Comparison of ENCODE assay signal across 1 cellular context in the genomic region with DNA sequence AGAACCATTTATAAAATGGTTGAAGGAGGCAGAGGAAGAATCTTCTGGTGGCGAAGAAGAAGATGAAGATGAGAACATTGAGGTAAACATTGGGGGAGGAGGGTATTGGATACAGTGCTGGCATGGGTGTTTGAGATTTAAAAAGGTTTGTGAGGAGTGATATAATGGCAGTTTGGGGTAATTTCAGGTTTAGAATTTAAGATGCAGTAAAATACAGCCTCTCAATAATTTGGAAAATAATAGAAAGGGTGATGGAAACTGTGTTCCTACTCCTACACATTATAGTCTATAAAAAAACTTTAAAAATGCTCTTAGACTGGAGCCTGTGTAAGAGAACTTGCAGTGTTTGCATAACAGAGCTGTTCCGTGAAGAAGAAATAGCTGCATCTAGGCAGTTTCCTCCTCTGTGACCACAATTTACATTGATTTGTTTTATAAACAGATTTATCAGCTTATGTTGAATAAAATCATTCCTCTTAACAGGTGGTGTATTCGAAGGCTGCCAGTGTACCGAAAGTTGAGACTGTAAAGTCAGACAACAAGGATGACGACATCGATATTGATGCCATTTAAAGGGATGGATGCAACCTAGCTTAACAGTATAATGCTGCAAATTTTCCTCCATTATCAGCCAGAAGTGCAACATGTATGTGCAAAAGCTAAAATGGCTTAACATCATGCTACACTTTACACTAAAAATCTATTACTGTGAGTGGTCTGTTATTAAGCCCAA.
TF ChIP-seq lines count a peak whose summit lies in the region.

No MANE protein-coding gene starts in this region.

TF ChIP-seq in WTC11, 78 proteins besides CTCF, POLR2A, EP300 and RAD21 (continued from another document):
- TF ChIP-seq NFYB (CRISPR knock-in tag; conservative IDR thresholded peaks at IDR 0.05; ENCODE audit: low read depth) (no peak), E2F4 (CRISPR knock-in tag; IDR thresholded peaks at IDR 0.05; ENCODE audit: borderline replicate concordance, low read depth) (no peak), ZNF416 (CRISPR knock-in tag; IDR thresholded peaks at IDR 0.05) (no peak), PRRX2 (CRISPR knock-in tag; IDR thresholded peaks at IDR 0.05) (no peak)
